In genomic region chr11:77082838-77083552, GRCh38 we compare ENCODE assay signal across 1 cellular context.
TF ChIP-seq lines count a peak whose summit lies in the region.

No MANE protein-coding gene starts in this region.

TF ChIP-seq in K562, 482 proteins besides CTCF, POLR2A, EP300 and RAD21:
- TF ChIP-seq NCOA2 (IDR thresholded peaks at IDR 0.05; ENCODE audit: partially characterized antibody in 2 of 2) (no peak), TAL1 (IDR thresholded peaks at IDR 0.05) (no peak), ZNF253 (CRISPR knock-in tag; conservative IDR thresholded peaks at IDR 0.05) (no peak), ZNF318 (IDR thresholded peaks at IDR 0.05; ENCODE audit: borderline replicate concordance in 1 of 2, low read depth in 1 of 2) (no peak), CBFA2T2 (conservative IDR thresholded peaks at IDR 0.05) (no peak), RBM34 (IDR thresholded peaks at IDR 0.05; ENCODE audit: borderline replicate concordance, insufficient read depth, low read length) (no peak), PHF21A (IDR thresholded peaks at IDR 0.05; ENCODE audit: borderline replicate concordance, low read depth) (no peak), ZC3H11A (IDR thresholded peaks at IDR 0.05; ENCODE audit: low read depth, low read length) (no peak), ETV5 (CRISPR knock-in tag; IDR thresholded peaks at IDR 0.05; ENCODE audit: low read depth) (no peak), CBX8 (IDR thresholded peaks at IDR 0.05; ENCODE audit: borderline replicate concordance, extremely low read depth, low read depth, low read length, poor library complexity, severe bottlenecking) (no peak), EP400 (IDR thresholded peaks at IDR 0.05) (no peak), ZSCAN32 (CRISPR knock-in tag; IDR thresholded peaks at IDR 0.05) (no peak), ZNF408 (CRISPR knock-in tag; IDR thresholded peaks at IDR 0.05; ENCODE audit: low read depth) (no peak), FIP1L1 (IDR thresholded peaks at IDR 0.05; ENCODE audit: low read depth, low read length, poor library complexity, severe bottlenecking) (no peak), HNRNPL (IDR thresholded peaks at IDR 0.05; ENCODE audit: low read depth, low read length) (no peak), PRDM10 (IDR thresholded peaks at IDR 0.05; ENCODE audit: partially characterized antibody) (no peak), HOMEZ (CRISPR knock-in tag; IDR thresholded peaks at IDR 0.05) (no peak), CTBP1 (IDR thresholded peaks at IDR 0.05; ENCODE audit: borderline replicate concordance) (no peak), ZNF3 (CRISPR knock-in tag; IDR thresholded peaks at IDR 0.05) (no peak)
TF ChIP-seq in K562: peak in this region for 0.
